ENCODE assay signal across 22 cellular contexts in genomic region chr16:53581784-53582183, GRCh38.
"Had no signal": no experiment of that assay in that cellular context is flagged by ENCODE, and none has a peak within 500 bp of the region (broad histone marks: within the 10 kb centered on the region; RNA-seq: fewer than 3 reads in every experiment).

No MANE protein-coding gene starts in this region.

- H3K27me3 ChIP-seq: SJSA1 had no signal

- H3K4me3 ChIP-seq: SJSA1, SK-N-MC had no signal

- H3K4me1 ChIP-seq: SJSA1 had no signal

- H3K9me3 ChIP-seq: SJSA1 had no signal

- H3K36me3 ChIP-seq: SJSA1 had no signal

- DNase-seq: Karpas-422, KG1, MM.1S, MV-4-11, NCI-H1092, NCI-H1105 treated with DMSO at 0.1 percent for 48 hours, NCI-H1417 treated with DMSO at 0.1 percent for 48 hours, NCI-H146, NCI-H1694 treated with DMSO at 0.1 percent for 48 hours, NCI-H1930, NCI-H2081, NCI-H2107, NCI-H2227 treated with DMSO at 0.1 percent for 48 hours, NCI-H524, NCI-H69, NCI-H774, Right ventricle myocardium superior, RPMI8226, SIG-M5 had no signal

- H3K27ac ChIP-seq: SJSA1, SK-N-MC had no signal

- FAIRE-seq: RCC 7860 had no signal
